In the genomic region with DNA sequence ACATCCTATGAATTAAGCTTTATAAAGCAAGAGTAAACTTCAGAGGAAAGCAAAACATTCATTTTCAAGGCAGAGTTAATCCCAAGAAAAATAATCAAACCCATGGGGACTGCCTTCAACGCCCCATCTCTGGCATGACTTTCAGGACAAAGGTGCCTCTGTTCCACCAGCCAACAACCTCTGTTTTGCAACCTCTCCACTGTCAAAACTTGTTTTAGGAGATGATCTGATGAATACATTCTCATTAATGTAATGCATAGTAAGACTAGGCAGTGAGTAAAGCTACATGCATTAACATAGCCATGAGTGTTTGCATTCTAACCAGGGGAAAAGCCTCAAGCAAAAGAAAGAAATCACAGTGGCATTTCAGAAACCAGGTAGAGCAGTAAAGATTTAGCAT, we compare ENCODE assay signal across 22 cellular contexts.
A peak's percentile ranks its signal among the peaks of the same experiment; 100 is the strongest.
DNase-seq lines count a peak whose midpoint lies in the region; ATAC-seq and TF ChIP-seq lines count a peak whose summit lies in the region.
"Had no signal": no experiment of that assay in that cellular context is flagged by ENCODE, and none has a peak within 500 bp of the region (broad histone marks: within the 10 kb centered on the region; RNA-seq: fewer than 3 reads in every experiment).

No MANE protein-coding gene starts in this region.

- H3K27ac ChIP-seq in RWPE2 (ENCODE audit: poor library complexity, severe bottlenecking): peak overlapping the region; percentile 35

- POLR2A ChIA-PET in T-cell (lab: Charles Lee): no interaction called here
- POLR2A ChIA-PET in HEK293T (lab: Yijun Ruan, JAX): no interaction called here

- H3K36me3 Mint-ChIP-seq in T-cell: no peaks in the 10 kb centered on the region

- H3K27me3 ChIP-seq in RWPE2 (ENCODE audit: insufficient read depth, poor library complexity, severe bottlenecking) (no peaks in the 10 kb centered on the region), HAP-1 (ENCODE audit: low read depth) (no peaks in the 10 kb centered on the region)

- H3K4me1 Mint-ChIP-seq in T-cell: no peaks in the 10 kb centered on the region

- H3K9me3 ChIP-seq in RWPE2 (ENCODE audit: severe bottlenecking) (no peaks in the 10 kb centered on the region), HAP-1 (no peaks in the 10 kb centered on the region)
- H3K9me3 ChIP-seq: SK-N-SH had no signal

- peak; percentile 59 for DNase-seq in COLO829 (ENCODE audit: low spot score)
- no peak for DNase-seq in RWPE2 (ENCODE audit: low spot score)
- no peak for DNase-seq in sciatic nerve (ENCODE audit: low spot score)
- no peak for DNase-seq in HAP-1 (ENCODE audit: low spot score in 2 of 2)
- DNase-seq in T-cell: no peak
- DNase-seq in HEK293T (ENCODE audit: extremely low spot score): no peak
- DNase-seq: 8988T; Kasumi-1; MV-4-11; NCI-H1105 treated with DMSO at 0.1 percent for 48 hours; NCI-H146; NCI-H1930; NCI-H2107; NCI-H446 treated with DMSO at 0.1 percent for 48 hours; NCI-H526; NCI-H82; NK-92 treated with Interleukin-12 subunit alpha and Interleukin-12 subunit beta, amount 100 ng/mL, for 24 hours; SIG-M5; SK-N-SH had no signal

- in situ Hi-C loops in HAP-1 (cut with MboI; ENCODE audit: low sequenced_read_pairs): no loop called here

- peaks cover 0 to 3% of the 10 kb centered on the region in 2 donors for H3K27me3 Mint-ChIP-seq in T-cell

- H3K4me3 ChIP-seq in RWPE2 (ENCODE audit: severe bottlenecking) (no peak overlapping the region), HAP-1 (no peak overlapping the region)
- H3K4me3 ChIP-seq: K562 had no signal

- H3K27ac Mint-ChIP-seq in T-cell: no peak overlapping the region

- no peak for TF ChIP-seq CTCF in RWPE2 (IDR thresholded peaks at IDR 0.05; ENCODE audit: poor library complexity, severe bottlenecking)

- no peak overlapping the region for H3K4me3 Mint-ChIP-seq in T-cell

- no peaks in the 10 kb centered on the region for H3K36me3 ChIP-seq in RWPE2 (ENCODE audit: low read depth)
- H3K36me3 ChIP-seq in HAP-1 (replicated peaks): no peaks in the 10 kb centered on the region

- intact Hi-C loops in sciatic nerve (cut with DNase I): no loop called here

- peak; percentile 83 for ATAC-seq in RWPE2 (ENCODE audit: low read depth)
- ATAC-seq in esophagus mucosa: peak; percentile 65
- peak; percentile 78 for ATAC-seq in sciatic nerve
- ATAC-seq in T-cell (replicated peaks in 1 of 4): no peak
- ATAC-seq: HepG2, K562 had no signal

- CTCF ChIA-PET in T-cell (lab: Charles Lee): no interaction called here
- CTCF ChIA-PET in HEK293T (lab: Yijun Ruan, JAX): no interaction called here

- H3K9me3 Mint-ChIP-seq in T-cell: no peaks in the 10 kb centered on the region

- H3K4me1 ChIP-seq in RWPE2 (ENCODE audit: insufficient read depth, poor library complexity, severe bottlenecking): peaks cover 31% of the 10 kb centered on the region
- H3K4me1 ChIP-seq in HAP-1: no peaks in the 10 kb centered on the region

TF ChIP-seq in HEK293T, 16 proteins besides CTCF, POLR2A, EP300 and RAD21:
- no peak for TF ChIP-seq TARDBP (IDR thresholded peaks at IDR 0.05)
- no peak for TF ChIP-seq L3MBTL2 (conservative IDR thresholded peaks at IDR 0.05)
- no peak for TF ChIP-seq FOXM1 (IDR thresholded peaks at IDR 0.05; ENCODE audit: borderline replicate concordance)
- TF ChIP-seq, protein P1, sequence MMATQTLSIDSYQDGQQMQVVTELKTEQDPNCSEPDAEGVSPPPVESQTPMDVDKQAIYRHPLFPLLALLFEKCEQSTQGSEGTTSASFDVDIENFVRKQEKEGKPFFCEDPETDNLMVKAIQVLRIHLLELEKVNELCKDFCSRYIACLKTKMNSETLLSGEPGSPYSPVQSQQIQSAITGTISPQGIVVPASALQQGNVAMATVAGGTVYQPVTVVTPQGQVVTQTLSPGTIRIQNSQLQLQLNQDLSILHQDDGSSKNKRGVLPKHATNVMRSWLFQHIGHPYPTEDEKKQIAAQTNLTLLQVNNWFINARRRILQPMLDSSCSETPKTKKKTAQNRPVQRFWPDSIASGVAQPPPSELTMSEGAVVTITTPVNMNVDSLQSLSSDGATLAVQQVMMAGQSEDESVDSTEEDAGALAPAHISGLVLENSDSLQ (IDR thresholded peaks at IDR 0.05): no peak
- no peak for TF ChIP-seq FOXA1 (IDR thresholded peaks at IDR 0.05)
- TF ChIP-seq ZNF384 (IDR thresholded peaks at IDR 0.05): no peak
- TF ChIP-seq HDGF (IDR thresholded peaks at IDR 0.05; ENCODE audit: borderline replicate concordance): no peak
- TF ChIP-seq SP1 (IDR thresholded peaks at IDR 0.05): no peak
- TF ChIP-seq BHLHE40 (IDR thresholded peaks at IDR 0.05; ENCODE audit: borderline replicate concordance): no peak
- no peak for TF ChIP-seq CTBP1 (IDR thresholded peaks at IDR 0.05; ENCODE audit: borderline replicate concordance)
- no peak for TF ChIP-seq ARNT (IDR thresholded peaks at IDR 0.05)
- TF ChIP-seq LEF1 (IDR thresholded peaks at IDR 0.05; ENCODE audit: borderline replicate concordance): no peak
- TF ChIP-seq FOXK2 (IDR thresholded peaks at IDR 0.05): no peak
- no peak for TF ChIP-seq SUZ12 (IDR thresholded peaks at IDR 0.05)
- TF ChIP-seq ELF4 (IDR thresholded peaks at IDR 0.05): no peak
- no peak for TF ChIP-seq NFRKB (IDR thresholded peaks at IDR 0.05)

Comparison
In these comparisons a context has a peak if more than half of its experiments do, and no peak if none do; other contexts are left out.
1. ATAC-seq: peak in RWPE2 (single experiment), esophagus mucosa (single experiment) and sciatic nerve (single experiment); none in T-cell (0 of 4).